In genomic region chr6:105346052-105346451, GRCh38 we compare ENCODE assay signal across 12 cellular contexts. TPM values are rescaled to one million over a fixed set of nuclear protein-coding genes. Genes with fewer than 3 reads are reported as not detected.
DNase-seq lines count a peak whose midpoint lies in the region; ATAC-seq and TF ChIP-seq lines count a peak whose summit lies in the region.
"Had no signal": no experiment of that assay in that cellular context is flagged by ENCODE, and none has a peak within 500 bp of the region (broad histone marks: within the 10 kb centered on the region; RNA-seq: fewer than 3 reads in every experiment).

No MANE protein-coding gene starts in this region.

- DNase-seq in AG08396 (ENCODE audit: low spot score) (peak; percentile 50), PC-9 (peak in 1 of 2 experiments; percentile 48), esophagus muscularis mucosa (ENCODE audit: extremely low spot score) (no peak), testis (no peak), NK-92 (lab: John Stamatoyannopoulos, UW; ENCODE audit: unreplicated experiment) (no peak), DMS79 (lab: John Stamatoyannopoulos, UW) (no peak)
- DNase-seq: activated gamma-delta T cell treated with Interleukin-2 at 50 U/mL for 16 hours, NCI-H2227 treated with DMSO at 0.1 percent for 48 hours had no signal

- CTCF ChIA-PET in PC-9 (lab: Charles Lee): no interaction called here

- TF ChIP-seq POLR2A in esophagus muscularis mucosa (IDR thresholded peaks at IDR 0.05; ENCODE audit: low read depth) (no peak), testis (IDR thresholded peaks at IDR 0.05) (no peak)

- H3K4me1 ChIP-seq in PC-9 (replicated peaks; ENCODE audit: insufficient read depth): no peaks in the 10 kb centered on the region
- peaks cover 0 to 20% (median 14%) of the 10 kb centered on the region in 4 donors for H3K4me1 ChIP-seq in esophagus muscularis mucosa
- H3K4me1 ChIP-seq in mesodermal cell (ENCODE audit: control insufficient read depth, insufficient read depth, low read length, poor library complexity, severe bottlenecking): peaks cover 17% of the 10 kb centered on the region
- H3K4me1 ChIP-seq in testis: no peaks in the 10 kb centered on the region
- H3K4me1 ChIP-seq: prostate gland had no signal

- intact Hi-C loops in PC-9 (cut with micrococcal nuclease; ENCODE audit: unreplicated experiment): no loop called here
- intact Hi-C loops in esophagus muscularis mucosa (cut with DNase I): no loop called here
- intact Hi-C loops in testis (cut with DNase I; ENCODE audit: low total_unique reads): no loop called here

- no peaks in the 10 kb centered on the region; the same call in 1 of the 2 replicates for H3F3A ChIP-seq in PC-9 (ENCODE audit: insufficient read depth, low read depth)

- no peaks in the 10 kb centered on the region for H3K9me2 ChIP-seq in PC-9 (ENCODE audit: insufficient read depth)

- TF ChIP-seq EP300 in esophagus muscularis mucosa (IDR thresholded peaks at IDR 0.05): no peak

- H3K36me3 ChIP-seq in PC-9 (ENCODE audit: low read depth): peaks cover 18% of the 10 kb centered on the region; the same call in 1 of the 2 replicates
- H3K36me3 ChIP-seq in esophagus muscularis mucosa: peaks cover 5 to 27% (median 18%) of the 10 kb centered on the region in 4 donors
- H3K36me3 ChIP-seq in mesodermal cell (ENCODE audit: control insufficient read depth, insufficient read depth, low read length): peaks cover 20% of the 10 kb centered on the region
- H3K36me3 ChIP-seq in testis (ENCODE audit: low read depth, missing control alignments): no peaks in the 10 kb centered on the region
- H3K36me3 ChIP-seq: prostate gland had no signal

- POLR2A ChIA-PET in PC-9 (lab: Charles Lee; ENCODE audit: unreplicated experiment): interaction anchor here (0.6 kb wide), 1 partner anchor 49 kb away, joined by 6 read pairs; no protein-coding TSS in a partner anchor

- H3K27ac ChIP-seq in PC-9: peak overlapping the region; percentile 13; the same call in 1 of the 2 replicates
- H3K27ac ChIP-seq in esophagus muscularis mucosa (replicated peaks in 1 of 4): peak overlapping the region; percentile 34 to 59 (median 50)
- H3K27ac ChIP-seq in mesodermal cell (ENCODE audit: low read depth, low read length, severe bottlenecking): peak overlapping the region; percentile 42
- H3K27ac ChIP-seq in testis: no peak overlapping the region
- H3K27ac ChIP-seq: HL-60, prostate gland had no signal

- H4K20me1 ChIP-seq in PC-9 (ENCODE audit: insufficient read depth): no peaks in the 10 kb centered on the region

- H3K9me3 ChIP-seq in PC-9 (ENCODE audit: insufficient read depth, low read depth) (no peaks in the 10 kb centered on the region), esophagus muscularis mucosa (no peaks in the 10 kb centered on the region), mesodermal cell (ENCODE audit: control insufficient read depth, low read length) (no peaks in the 10 kb centered on the region), testis (no peaks in the 10 kb centered on the region)
- H3K9me3 ChIP-seq: prostate gland had no signal

- no peak overlapping the region for H3K4me2 ChIP-seq in PC-9

- ATAC-seq in HG03521 (IDR thresholded peaks at IDR 0.05; ENCODE audit: unreplicated experiment): no peak

- TF ChIP-seq CTCF in PC-9 (conservative IDR thresholded peaks at IDR 0.05) (no peak), esophagus muscularis mucosa (IDR thresholded peaks at IDR 0.05) (no peak), testis (IDR thresholded peaks at IDR 0.05) (no peak)

- H2AFZ ChIP-seq in PC-9: no peak overlapping the region

- no peaks in the 10 kb centered on the region for H3K79me2 ChIP-seq in PC-9 (ENCODE audit: low read depth)

- no peaks in the 10 kb centered on the region for H3K27me3 ChIP-seq in PC-9 (ENCODE audit: insufficient read depth, low read depth)
- H3K27me3 ChIP-seq in esophagus muscularis mucosa: no peaks in the 10 kb centered on the region
- no peaks in the 10 kb centered on the region for H3K27me3 ChIP-seq in testis

- BruUV-seq in PC-9 (replicated peaks; lab: Mats Ljungman, UMichigan): no TSS peak

- H3K4me3 ChIP-seq in PC-9: no peak overlapping the region
- no peak overlapping the region for H3K4me3 ChIP-seq in esophagus muscularis mucosa
- no peak overlapping the region for H3K4me3 ChIP-seq in mesodermal cell (ENCODE audit: extremely low read depth, insufficient read depth, low read length, poor library complexity, severe bottlenecking)
- H3K4me3 ChIP-seq in testis: no peak overlapping the region
- H3K4me3 ChIP-seq: prostate gland had no signal

- WGBS in esophagus muscularis mucosa: 45% methylated on average over 3 of the region's 3 CpGs
- WGBS in mesodermal cell (ENCODE audit: insufficient coverage in 2 of 2), 2 experiments: 88% methylated on average over 2 of the region's 3 CpGs; no CpG with 5 or more reads in 1 of the 2 experiments
- WGBS in testis, 2 donors: 54 to 55% methylated on average over 3 of the region's 3 CpGs

RNA-seq across cellular contexts. Expression of gene PREP, which starts 56.8 kb away (rescaled TPM):
- 35.8 and 36.7 TPM in 2 replicates for total RNA-seq in PC-9 (2021)
- 10 to 100 TPM; 17.9 to 21.6 (median 19.0) TPM for total RNA-seq in esophagus muscularis mucosa
- polyA plus RNA-seq in mesodermal cell (2013, experiment 1 of 2): 50.6 TPM
- 45.4 TPM for polyA plus RNA-seq in mesodermal cell (2013, experiment 2 of 2)
- total RNA-seq in testis: 10 to 100 TPM; 56.4 to 66.6 TPM
- 53.7 TPM for polyA plus RNA-seq in testis (ENCODE audit: insufficient read depth, low read depth, low replicate concordance)

Comparison
In these comparisons a context has a peak if more than half of its experiments do, and no peak if none do; other contexts are left out.
1. H3K27ac ChIP-seq: peak in PC-9 (single experiment), esophagus muscularis mucosa (4 of 4) and mesodermal cell (single experiment); none in testis (0 of 2).